In the genomic region with DNA sequence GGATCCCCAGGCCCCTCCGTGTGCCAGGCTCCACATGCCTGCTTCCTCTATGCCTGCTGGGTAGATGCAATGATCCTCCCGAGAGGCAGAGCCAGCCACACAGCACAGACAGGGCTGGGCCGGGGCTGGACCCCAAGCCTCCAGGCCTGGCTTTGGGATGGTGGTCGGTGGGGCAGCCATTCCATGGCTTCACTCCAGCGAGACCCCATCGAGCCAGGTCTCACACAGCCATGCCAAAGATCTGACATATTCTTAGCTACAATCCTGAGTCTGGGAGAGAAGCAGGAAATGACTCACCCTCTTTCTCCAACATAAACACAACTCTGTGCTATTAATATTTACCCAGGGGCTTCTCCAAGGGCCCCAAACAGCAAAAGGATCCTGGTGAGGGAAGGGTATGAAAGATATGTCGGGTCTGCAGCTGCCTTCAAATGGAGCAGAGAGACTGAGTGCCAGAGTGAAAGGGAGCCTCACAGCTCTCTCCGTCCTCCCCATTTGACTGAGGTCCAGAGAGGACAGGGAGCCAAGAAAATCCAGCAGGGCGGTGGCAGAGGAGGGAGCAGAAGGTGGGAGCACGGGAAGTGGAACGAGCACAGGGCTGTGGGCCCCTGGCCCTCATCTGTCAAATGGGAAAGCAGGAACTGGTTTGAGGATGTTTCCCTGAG, we compare ENCODE assay signal across 1 cellular context.
TF ChIP-seq lines count a peak whose summit lies in the region.

No MANE protein-coding gene starts in this region.

TF ChIP-seq in HEK293, 187 proteins besides CTCF, POLR2A, EP300 and RAD21 (continued from another document):
- TF ChIP-seq, protein P1, sequence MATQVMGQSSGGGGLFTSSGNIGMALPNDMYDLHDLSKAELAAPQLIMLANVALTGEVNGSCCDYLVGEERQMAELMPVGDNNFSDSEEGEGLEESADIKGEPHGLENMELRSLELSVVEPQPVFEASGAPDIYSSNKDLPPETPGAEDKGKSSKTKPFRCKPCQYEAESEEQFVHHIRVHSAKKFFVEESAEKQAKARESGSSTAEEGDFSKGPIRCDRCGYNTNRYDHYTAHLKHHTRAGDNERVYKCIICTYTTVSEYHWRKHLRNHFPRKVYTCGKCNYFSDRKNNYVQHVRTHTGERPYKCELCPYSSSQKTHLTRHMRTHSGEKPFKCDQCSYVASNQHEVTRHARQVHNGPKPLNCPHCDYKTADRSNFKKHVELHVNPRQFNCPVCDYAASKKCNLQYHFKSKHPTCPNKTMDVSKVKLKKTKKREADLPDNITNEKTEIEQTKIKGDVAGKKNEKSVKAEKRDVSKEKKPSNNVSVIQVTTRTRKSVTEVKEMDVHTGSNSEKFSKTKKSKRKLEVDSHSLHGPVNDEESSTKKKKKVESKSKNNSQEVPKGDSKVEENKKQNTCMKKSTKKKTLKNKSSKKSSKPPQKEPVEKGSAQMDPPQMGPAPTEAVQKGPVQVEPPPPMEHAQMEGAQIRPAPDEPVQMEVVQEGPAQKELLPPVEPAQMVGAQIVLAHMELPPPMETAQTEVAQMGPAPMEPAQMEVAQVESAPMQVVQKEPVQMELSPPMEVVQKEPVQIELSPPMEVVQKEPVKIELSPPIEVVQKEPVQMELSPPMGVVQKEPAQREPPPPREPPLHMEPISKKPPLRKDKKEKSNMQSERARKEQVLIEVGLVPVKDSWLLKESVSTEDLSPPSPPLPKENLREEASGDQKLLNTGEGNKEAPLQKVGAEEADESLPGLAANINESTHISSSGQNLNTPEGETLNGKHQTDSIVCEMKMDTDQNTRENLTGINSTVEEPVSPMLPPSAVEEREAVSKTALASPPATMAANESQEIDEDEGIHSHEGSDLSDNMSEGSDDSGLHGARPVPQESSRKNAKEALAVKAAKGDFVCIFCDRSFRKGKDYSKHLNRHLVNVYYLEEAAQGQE (tag by site-specific recombination; IDR thresholded peaks at IDR 0.05), result no peak
